ENCODE assay signal across 8 cellular contexts in genomic region chr9:3508078-3508431, GRCh38. TPM values are rescaled to one million over a fixed set of nuclear protein-coding genes. Genes with fewer than 3 reads are reported as not detected.
DNase-seq lines count a peak whose midpoint lies in the region; ATAC-seq and TF ChIP-seq lines count a peak whose summit lies in the region.

No MANE protein-coding gene starts in this region.

- ATAC-seq in activated CD8-positive, alpha-beta T cell treated with anti-CD3 and anti-CD28 coated beads for 36 hours, result peak; percentile 57
- no peak for ATAC-seq in activated CD8-positive, alpha-beta T cell treated with anti-CD3 and anti-CD28 coated beads, Interleukin-2, amount 10 ng/mL, durations not matched to agents 7 days and 5 days
- ATAC-seq in HG03442 (IDR thresholded peaks at IDR 0.05; ENCODE audit: unreplicated experiment), result peak; percentile 21
- ATAC-seq in central memory CD8-positive, alpha-beta T cell (replicated peaks; ENCODE audit: extremely low read depth, poor library complexity, severe bottlenecking), result no peak

- peaks cover 51% of the 10 kb centered on the region for H3K4me1 Mint-ChIP-seq in activated CD8-positive, alpha-beta T cell treated with anti-CD3 and anti-CD28 coated beads for 36 hours (ENCODE audit: low read depth)
- peaks cover 21% of the 10 kb centered on the region for H3K4me1 Mint-ChIP-seq in activated CD8-positive, alpha-beta T cell treated with anti-CD3 and anti-CD28 coated beads, Interleukin-2, amount 10 ng/mL, durations not matched to agents 7 days and 5 days (ENCODE audit: low read depth)
- H3K4me1 Mint-ChIP-seq in central memory CD8-positive, alpha-beta T cell, result peaks cover 32% of the 10 kb centered on the region
- H3K4me1 Mint-ChIP-seq in stimulated activated naive CD8-positive, alpha-beta T cell treated with anti-CD3 and anti-CD28 coated beads, Interleukin-15, Interleukin-2, amounts not matched to agents 100 ng/mL and 50 ng/mL, for 24 hours (ENCODE audit: low read depth), result peaks cover 60% of the 10 kb centered on the region

- POLR2A ChIA-PET in activated CD8-positive, alpha-beta T cell treated with anti-CD3 and anti-CD28 coated beads for 36 hours (lab: Charles Lee), result interaction anchor here (0.6 to 1.6 kb wide), 5 partner anchors 12 to 201 kb away, joined by 3 to 6 read pairs (median 4); no protein-coding TSS in a partner anchor
- POLR2A ChIA-PET in activated CD8-positive, alpha-beta T cell treated with anti-CD3 and anti-CD28 coated beads, Interleukin-2, amount 10 ng/mL, durations not matched to agents 7 days and 5 days (lab: Charles Lee), result interaction anchor here (0.8 to 2.8 kb wide), 2 partner anchors 19 to 21 kb away, joined by 3 to 18 read pairs; partner anchors contain the start of gene RFX3

- H3K27ac Mint-ChIP-seq in activated CD8-positive, alpha-beta T cell treated with anti-CD3 and anti-CD28 coated beads for 36 hours, result peak overlapping the region; percentile 87
- H3K27ac Mint-ChIP-seq in activated CD8-positive, alpha-beta T cell treated with anti-CD3 and anti-CD28 coated beads, Interleukin-2, amount 10 ng/mL, durations not matched to agents 7 days and 5 days, result no peak overlapping the region
- peak overlapping the region; percentile 86 for H3K27ac Mint-ChIP-seq in central memory CD8-positive, alpha-beta T cell (ENCODE audit: low read depth)
- peak overlapping the region; percentile 88 for H3K27ac Mint-ChIP-seq in stimulated activated naive CD8-positive, alpha-beta T cell treated with anti-CD3 and anti-CD28 coated beads, Interleukin-15, Interleukin-2, amounts not matched to agents 100 ng/mL and 50 ng/mL, for 24 hours

- intact Hi-C loops in activated CD8-positive, alpha-beta T cell treated with anti-CD3 and anti-CD28 coated beads for 36 hours (cut with micrococcal nuclease), result no loop called here

- TF ChIP-seq CTCF in activated CD8-positive, alpha-beta T cell treated with anti-CD3 and anti-CD28 coated beads for 36 hours (IDR thresholded peaks at IDR 0.05), result no peak

- peaks cover 24% of the 10 kb centered on the region for H3K36me3 Mint-ChIP-seq in activated CD8-positive, alpha-beta T cell treated with anti-CD3 and anti-CD28 coated beads for 36 hours (ENCODE audit: low read depth)
- H3K36me3 Mint-ChIP-seq in activated CD8-positive, alpha-beta T cell treated with anti-CD3 and anti-CD28 coated beads, Interleukin-2, amount 10 ng/mL, durations not matched to agents 7 days and 5 days (ENCODE audit: low read depth), result peaks cover 9% of the 10 kb centered on the region
- peaks cover 6% of the 10 kb centered on the region for H3K36me3 Mint-ChIP-seq in central memory CD8-positive, alpha-beta T cell (ENCODE audit: insufficient read depth)
- peaks cover 9% of the 10 kb centered on the region for H3K36me3 Mint-ChIP-seq in stimulated activated naive CD8-positive, alpha-beta T cell treated with anti-CD3 and anti-CD28 coated beads, Interleukin-15, Interleukin-2, amounts not matched to agents 100 ng/mL and 50 ng/mL, for 24 hours (ENCODE audit: low read depth)

- DNase-seq in activated CD8-positive, alpha-beta T cell treated with anti-CD3 and anti-CD28 coated beads for 36 hours, result no peak
- no peak for DNase-seq in activated CD8-positive, alpha-beta T cell treated with anti-CD3 and anti-CD28 coated beads, Interleukin-2, amount 10 ng/mL, durations not matched to agents 7 days and 5 days
- DNase-seq in central memory CD8-positive, alpha-beta T cell (ENCODE audit: low spot score in 2 of 2), result no peak
- DNase-seq in activated gamma-delta T cell (lab: John Stamatoyannopoulos, UW) (no peak), ecto neural progenitor cell (ENCODE audit: low spot score) (no peak), HT-29 (ENCODE audit: low spot score) (no peak)

- H3K4me3 Mint-ChIP-seq in activated CD8-positive, alpha-beta T cell treated with anti-CD3 and anti-CD28 coated beads for 36 hours, result peak overlapping the region; percentile 14
- H3K4me3 Mint-ChIP-seq in activated CD8-positive, alpha-beta T cell treated with anti-CD3 and anti-CD28 coated beads, Interleukin-2, amount 10 ng/mL, durations not matched to agents 7 days and 5 days, result no peak overlapping the region
- peak overlapping the region; percentile 50 for H3K4me3 Mint-ChIP-seq in central memory CD8-positive, alpha-beta T cell
- peak overlapping the region; percentile 44 for H3K4me3 Mint-ChIP-seq in stimulated activated naive CD8-positive, alpha-beta T cell treated with anti-CD3 and anti-CD28 coated beads, Interleukin-15, Interleukin-2, amounts not matched to agents 100 ng/mL and 50 ng/mL, for 24 hours

- CTCF ChIA-PET in activated CD8-positive, alpha-beta T cell treated with anti-CD3 and anti-CD28 coated beads for 36 hours (lab: Charles Lee), result interaction anchor here (1.0 to 1.6 kb wide), 5 partner anchors 8 to 263 kb away, joined by 3 read pairs; no protein-coding TSS in a partner anchor
- CTCF ChIA-PET in activated CD8-positive, alpha-beta T cell treated with anti-CD3 and anti-CD28 coated beads, Interleukin-2, amount 10 ng/mL, durations not matched to agents 7 days and 5 days (lab: Charles Lee), result no interaction called here

- no peaks in the 10 kb centered on the region for H3K27me3 Mint-ChIP-seq in activated CD8-positive, alpha-beta T cell treated with anti-CD3 and anti-CD28 coated beads for 36 hours
- no peaks in the 10 kb centered on the region for H3K27me3 Mint-ChIP-seq in activated CD8-positive, alpha-beta T cell treated with anti-CD3 and anti-CD28 coated beads, Interleukin-2, amount 10 ng/mL, durations not matched to agents 7 days and 5 days (ENCODE audit: low read depth)
- H3K27me3 Mint-ChIP-seq in central memory CD8-positive, alpha-beta T cell, result no peaks in the 10 kb centered on the region
- H3K27me3 Mint-ChIP-seq in stimulated activated naive CD8-positive, alpha-beta T cell treated with anti-CD3 and anti-CD28 coated beads, Interleukin-15, Interleukin-2, amounts not matched to agents 100 ng/mL and 50 ng/mL, for 24 hours, result no peaks in the 10 kb centered on the region

- H3K9me3 Mint-ChIP-seq in activated CD8-positive, alpha-beta T cell treated with anti-CD3 and anti-CD28 coated beads for 36 hours, result no peaks in the 10 kb centered on the region
- peaks cover 5% of the 10 kb centered on the region for H3K9me3 Mint-ChIP-seq in activated CD8-positive, alpha-beta T cell treated with anti-CD3 and anti-CD28 coated beads, Interleukin-2, amount 10 ng/mL, durations not matched to agents 7 days and 5 days (ENCODE audit: insufficient read depth)
- no peaks in the 10 kb centered on the region for H3K9me3 Mint-ChIP-seq in central memory CD8-positive, alpha-beta T cell
- H3K9me3 Mint-ChIP-seq in stimulated activated naive CD8-positive, alpha-beta T cell treated with anti-CD3 and anti-CD28 coated beads, Interleukin-15, Interleukin-2, amounts not matched to agents 100 ng/mL and 50 ng/mL, for 24 hours, result no peaks in the 10 kb centered on the region

RNA-seq across cellular contexts. Expression of gene RFX3, which starts 17.7 kb away (rescaled TPM):
- total RNA-seq in activated CD8-positive, alpha-beta T cell treated with anti-CD3 and anti-CD28 coated beads for 36 hours, result 10 to 100 TPM; 10.3 to 12.3 TPM
- total RNA-seq in activated CD8-positive, alpha-beta T cell treated with anti-CD3 and anti-CD28 coated beads, Interleukin-2, amount 10 ng/mL, durations not matched to agents 7 days and 5 days, result 1 to 10 TPM; 6.8 to 9.0 TPM
- 3.4 and 4.6 TPM in 2 replicates for total RNA-seq in HT-29 (2014; rRNA removed; shearing (Covaris generic))

Comparison
In these comparisons a context has a peak if more than half of its experiments do, and no peak if none do; other contexts are left out.
1. ATAC-seq: peak in activated CD8-positive, alpha-beta T cell treated with anti-CD3 and anti-CD28 coated beads for 36 hours (single experiment) and HG03442 (single experiment); none in activated CD8-positive, alpha-beta T cell treated with anti-CD3 and anti-CD28 coated beads, Interleukin-2, amount 10 ng/mL, durations not matched to agents 7 days and 5 days (single experiment) and central memory CD8-positive, alpha-beta T cell (single experiment).